Comparison of ENCODE assay signal across 14 cellular contexts in the genomic region with DNA sequence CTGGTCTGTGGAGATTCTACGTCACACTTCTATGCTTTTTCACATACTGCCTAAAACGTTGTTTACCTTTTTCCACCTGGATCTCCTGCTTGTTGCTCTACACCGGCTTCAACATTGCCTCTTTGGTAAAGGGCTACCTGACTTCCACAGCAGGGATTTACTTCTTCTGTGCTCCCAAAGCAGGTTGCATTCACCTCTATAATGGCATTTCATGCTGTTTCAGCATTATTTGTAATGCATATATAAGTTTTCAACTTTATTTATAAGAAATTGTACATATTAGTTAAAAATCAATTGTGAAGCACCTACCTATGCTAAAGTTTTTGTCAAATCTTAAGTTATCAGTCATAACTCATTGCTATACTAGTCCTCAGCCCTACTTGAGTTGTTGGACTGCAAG. TPM values are rescaled to one million over a fixed set of nuclear protein-coding genes. Genes with fewer than 3 reads are reported as not detected.
DNase-seq lines count a peak whose midpoint lies in the region; ATAC-seq, FAIRE-seq and TF ChIP-seq lines count a peak whose summit lies in the region.
"Had no signal": no experiment of that assay in that cellular context is flagged by ENCODE, and none has a peak within 500 bp of the region (broad histone marks: within the 10 kb centered on the region; RNA-seq: fewer than 3 reads in every experiment).

No MANE protein-coding gene starts in this region.

- H3K4me3 ChIP-seq in esophagus squamous epithelium (no peak overlapping the region), upper lobe of right lung (no peak overlapping the region), pancreas (no peak overlapping the region)

- H3K9me3 Mint-ChIP-seq in HFFc6 (no peaks in the 10 kb centered on the region), WTC11 (no peaks in the 10 kb centered on the region), chondrocyte (ENCODE audit: low read depth) (no peaks in the 10 kb centered on the region)
- H3K9me3 Mint-ChIP-seq: CD8-positive, alpha-beta T cell had no signal

- ATAC-seq in WTC11 (no peak), upper lobe of right lung (no peak), pancreas (no peak)
- ATAC-seq: CD8-positive, alpha-beta T cell had no signal

- no peak for TF ChIP-seq POLR2A in esophagus squamous epithelium (IDR thresholded peaks at IDR 0.05)

- no peak for FAIRE-seq in pancreas (lab: Jason Lieb, UNC)
- FAIRE-seq: GM19239 had no signal

- 82 to 89% methylated on average over 3 of the region's 3 CpGs for WGBS in esophagus squamous epithelium, 2 donors
- WGBS in pancreas, 2 donors = 71 to 83% methylated on average over 3 of the region's 3 CpGs

- H3K27me3 ChIP-seq in esophagus squamous epithelium (no peaks in the 10 kb centered on the region), upper lobe of right lung (no peaks in the 10 kb centered on the region), pancreas (no peaks in the 10 kb centered on the region)

- CTCF ChIA-PET in WTC11 (lab: Charles Lee) = no interaction called here

- H3K36me3 ChIP-seq in esophagus squamous epithelium = no peaks in the 10 kb centered on the region
- H3K36me3 ChIP-seq in upper lobe of right lung = no peaks in the 10 kb centered on the region
- no peaks in the 10 kb centered on the region for H3K36me3 ChIP-seq in pancreas

- POLR2A ChIA-PET in WTC11 (lab: Charles Lee) = interaction anchor here (1.0 kb wide), 1 partner anchor 42 kb away, joined by 3 read pairs; no protein-coding TSS in a partner anchor

- DNase-seq in HFFc6 = no peak
- no peak for DNase-seq in WTC11 (ENCODE audit: low spot score)
- no peak for DNase-seq in chondrocyte (ENCODE audit: low spot score)
- DNase-seq in esophagus squamous epithelium (lab: John Stamatoyannopoulos, UW) = no peak
- no peak for DNase-seq in NCI-H1436 treated with DMSO at 0.1 percent for 48 hours (lab: John Stamatoyannopoulos, UW)
- no peak for DNase-seq in upper lobe of right lung
- no peak for DNase-seq in pancreas
- DNase-seq: CD8-positive, alpha-beta T cell; COR-L47; DMS53; GF-D8; KG1 had no signal

- H3K27ac ChIP-seq in esophagus squamous epithelium (no peak overlapping the region), upper lobe of right lung (no peak overlapping the region), pancreas (no peak overlapping the region)

- TF ChIP-seq CTCF in HFFc6 (IDR thresholded peaks at IDR 0.05) (no peak), WTC11 (IDR thresholded peaks at IDR 0.05) (no peak), chondrocyte (IDR thresholded peaks at IDR 0.05) (no peak), esophagus squamous epithelium (IDR thresholded peaks at IDR 0.05) (no peak), upper lobe of right lung (IDR thresholded peaks at IDR 0.05) (no peak), pancreas (IDR thresholded peaks at IDR 0.05) (no peak)

- H3K4me3 Mint-ChIP-seq in HFFc6 (no peak overlapping the region), WTC11 (no peak overlapping the region), chondrocyte (ENCODE audit: unreplicated experiment) (no peak overlapping the region)
- H3K4me3 Mint-ChIP-seq: CD14-positive monocyte; CD8-positive, alpha-beta T cell had no signal

- H3K4me1 Mint-ChIP-seq in HFFc6 (ENCODE audit: low read depth) (peaks cover 89% of the 10 kb centered on the region), WTC11 (peaks cover 38% of the 10 kb centered on the region), chondrocyte (ENCODE audit: low read depth) (peaks cover 91% of the 10 kb centered on the region)
- H3K4me1 Mint-ChIP-seq: CD14-positive monocyte had no signal

- H3K36me3 Mint-ChIP-seq in HFFc6 (ENCODE audit: low read depth) = peaks cover 50% of the 10 kb centered on the region
- H3K36me3 Mint-ChIP-seq in WTC11 = no peaks in the 10 kb centered on the region
- H3K36me3 Mint-ChIP-seq in chondrocyte (ENCODE audit: low read depth) = peaks cover 7% of the 10 kb centered on the region
- H3K36me3 Mint-ChIP-seq: CD14-positive monocyte; CD8-positive, alpha-beta T cell had no signal

- peaks cover 5% of the 10 kb centered on the region for H3K27me3 Mint-ChIP-seq in HFFc6 (ENCODE audit: insufficient read depth)
- no peaks in the 10 kb centered on the region for H3K27me3 Mint-ChIP-seq in WTC11 (ENCODE audit: low read depth)
- no peaks in the 10 kb centered on the region for H3K27me3 Mint-ChIP-seq in chondrocyte (ENCODE audit: low read depth)

- H3K4me1 ChIP-seq in esophagus squamous epithelium (peaks cover 0 to 15% (median 0%) of the 10 kb centered on the region in 3 donors), upper lobe of right lung (peaks cover 9% of the 10 kb centered on the region), pancreas (peaks cover 16 to 19% (median 18%) of the 10 kb centered on the region in 3 donors)

- intact Hi-C loops in esophagus squamous epithelium (cut with DNase I) (no loop called here), upper lobe of right lung (cut with DNase I) (no loop called here), pancreas (cut with DNase I) (no loop called here)

- H3K27ac Mint-ChIP-seq in HFFc6 (peak overlapping the region; percentile 98), WTC11 (0 out of 2 replicates have a peak overlapping the region, but pooled peaks have one; percentile 0), chondrocyte (ENCODE audit: unreplicated experiment) (peak overlapping the region; percentile 95)
- H3K27ac Mint-ChIP-seq: CD14-positive monocyte; CD8-positive, alpha-beta T cell had no signal

- no peaks in the 10 kb centered on the region for H3K9me3 ChIP-seq in esophagus squamous epithelium
- H3K9me3 ChIP-seq in upper lobe of right lung = no peaks in the 10 kb centered on the region
- H3K9me3 ChIP-seq in pancreas = no peaks in the 10 kb centered on the region

TF ChIP-seq in WTC11, 78 proteins besides CTCF, POLR2A, EP300 and RAD21 (continues in another document):
- no peak for TF ChIP-seq ZNF263 (CRISPR knock-in tag; IDR thresholded peaks at IDR 0.05; ENCODE audit: low read depth)
- TF ChIP-seq, protein P1, sequence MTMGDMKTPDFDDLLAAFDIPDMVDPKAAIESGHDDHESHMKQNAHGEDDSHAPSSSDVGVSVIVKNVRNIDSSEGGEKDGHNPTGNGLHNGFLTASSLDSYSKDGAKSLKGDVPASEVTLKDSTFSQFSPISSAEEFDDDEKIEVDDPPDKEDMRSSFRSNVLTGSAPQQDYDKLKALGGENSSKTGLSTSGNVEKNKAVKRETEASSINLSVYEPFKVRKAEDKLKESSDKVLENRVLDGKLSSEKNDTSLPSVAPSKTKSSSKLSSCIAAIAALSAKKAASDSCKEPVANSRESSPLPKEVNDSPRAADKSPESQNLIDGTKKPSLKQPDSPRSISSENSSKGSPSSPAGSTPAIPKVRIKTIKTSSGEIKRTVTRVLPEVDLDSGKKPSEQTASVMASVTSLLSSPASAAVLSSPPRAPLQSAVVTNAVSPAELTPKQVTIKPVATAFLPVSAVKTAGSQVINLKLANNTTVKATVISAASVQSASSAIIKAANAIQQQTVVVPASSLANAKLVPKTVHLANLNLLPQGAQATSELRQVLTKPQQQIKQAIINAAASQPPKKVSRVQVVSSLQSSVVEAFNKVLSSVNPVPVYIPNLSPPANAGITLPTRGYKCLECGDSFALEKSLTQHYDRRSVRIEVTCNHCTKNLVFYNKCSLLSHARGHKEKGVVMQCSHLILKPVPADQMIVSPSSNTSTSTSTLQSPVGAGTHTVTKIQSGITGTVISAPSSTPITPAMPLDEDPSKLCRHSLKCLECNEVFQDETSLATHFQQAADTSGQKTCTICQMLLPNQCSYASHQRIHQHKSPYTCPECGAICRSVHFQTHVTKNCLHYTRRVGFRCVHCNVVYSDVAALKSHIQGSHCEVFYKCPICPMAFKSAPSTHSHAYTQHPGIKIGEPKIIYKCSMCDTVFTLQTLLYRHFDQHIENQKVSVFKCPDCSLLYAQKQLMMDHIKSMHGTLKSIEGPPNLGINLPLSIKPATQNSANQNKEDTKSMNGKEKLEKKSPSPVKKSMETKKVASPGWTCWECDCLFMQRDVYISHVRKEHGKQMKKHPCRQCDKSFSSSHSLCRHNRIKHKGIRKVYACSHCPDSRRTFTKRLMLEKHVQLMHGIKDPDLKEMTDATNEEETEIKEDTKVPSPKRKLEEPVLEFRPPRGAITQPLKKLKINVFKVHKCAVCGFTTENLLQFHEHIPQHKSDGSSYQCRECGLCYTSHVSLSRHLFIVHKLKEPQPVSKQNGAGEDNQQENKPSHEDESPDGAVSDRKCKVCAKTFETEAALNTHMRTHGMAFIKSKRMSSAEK (CRISPR knock-in tag; IDR thresholded peaks at IDR 0.05; ENCODE audit: borderline replicate concordance) = no peak
- TF ChIP-seq, protein P2, sequence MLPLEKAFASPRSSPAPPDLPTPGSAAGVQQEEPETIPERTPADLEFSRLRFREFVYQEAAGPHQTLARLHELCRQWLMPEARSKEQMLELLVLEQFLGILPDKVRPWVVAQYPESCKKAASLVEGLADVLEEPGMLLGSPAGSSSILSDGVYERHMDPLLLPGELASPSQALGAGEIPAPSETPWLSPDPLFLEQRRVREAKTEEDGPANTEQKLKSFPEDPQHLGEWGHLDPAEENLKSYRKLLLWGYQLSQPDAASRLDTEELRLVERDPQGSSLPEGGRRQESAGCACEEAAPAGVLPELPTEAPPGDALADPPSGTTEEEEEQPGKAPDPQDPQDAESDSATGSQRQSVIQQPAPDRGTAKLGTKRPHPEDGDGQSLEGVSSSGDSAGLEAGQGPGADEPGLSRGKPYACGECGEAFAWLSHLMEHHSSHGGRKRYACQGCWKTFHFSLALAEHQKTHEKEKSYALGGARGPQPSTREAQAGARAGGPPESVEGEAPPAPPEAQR (CRISPR knock-in tag; IDR thresholded peaks at IDR 0.05) = no peak
- TF ChIP-seq, protein P3, sequence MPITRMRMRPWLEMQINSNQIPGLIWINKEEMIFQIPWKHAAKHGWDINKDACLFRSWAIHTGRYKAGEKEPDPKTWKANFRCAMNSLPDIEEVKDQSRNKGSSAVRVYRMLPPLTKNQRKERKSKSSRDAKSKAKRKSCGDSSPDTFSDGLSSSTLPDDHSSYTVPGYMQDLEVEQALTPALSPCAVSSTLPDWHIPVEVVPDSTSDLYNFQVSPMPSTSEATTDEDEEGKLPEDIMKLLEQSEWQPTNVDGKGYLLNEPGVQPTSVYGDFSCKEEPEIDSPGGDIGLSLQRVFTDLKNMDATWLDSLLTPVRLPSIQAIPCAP (CRISPR knock-in tag; IDR thresholded peaks at IDR 0.05) = no peak
- no peak for TF ChIP-seq TCF7 (CRISPR knock-in tag; IDR thresholded peaks at IDR 0.05; ENCODE audit: low read depth)

RNA-seq across cellular contexts. Expression of a gene that starts 55.4 kb away (rescaled TPM):
- total RNA-seq in HFFc6 (2021; fragmentation: NEBNext Ultra II Directional; extraction: Animal tissue kit (Norgen Biotek cat#: 25700)) = 100 to 1,000 TPM; 235 to 320 (median 277) TPM
- total RNA-seq in WTC11 (2021) = 22.8 to 27.8 TPM (median 27.5 TPM) in 3 replicates
- total RNA-seq in chondrocyte = 91.8 to 93.0 TPM (median 92.7 TPM) in 3 replicates
- 10 to 100 TPM in 2 of 4 donors, 1 to 10 TPM in 2; 6.1 to 13.8 (median 11.5) TPM for total RNA-seq in esophagus squamous epithelium
- 51.3 TPM for total RNA-seq in upper lobe of right lung
- 10 to 100 TPM; 20.9 to 34.2 (median 23.6) TPM for total RNA-seq in pancreas
- polyA plus RNA-seq in pancreas = 10 to 100 TPM in 1 of 2 donors, 1 to 10 TPM in 1; 8.1 to 11.5 TPM
- total RNA-seq: CD8-positive, alpha-beta T cell had no signal
- polyA plus RNA-seq: CD14-positive monocyte had no signal

Comparison
In these comparisons a context has a peak if more than half of its experiments do, and no peak if none do; other contexts are left out.
1. H3K27ac Mint-ChIP-seq: peak in every context shown above with its lines; median percentile 98 in HFFc6; 95 in chondrocyte; 0 in WTC11.